9 cellular contexts compared by ENCODE assay signal in genomic region chr12:75960086-75960910, GRCh38.
A peak's percentile ranks its signal among the peaks of the same experiment; 100 is the strongest.
DNase-seq lines count a peak whose midpoint lies in the region; ATAC-seq and TF ChIP-seq lines count a peak whose summit lies in the region.
"Had no signal": no experiment of that assay in that cellular context is flagged by ENCODE, and none has a peak within 500 bp of the region (broad histone marks: within the 10 kb centered on the region; RNA-seq: fewer than 3 reads in every experiment).

No MANE protein-coding gene starts in this region.

- H3K4me3 ChIP-seq in hepatocyte = no peak overlapping the region

- no peaks in the 10 kb centered on the region for H3K36me3 ChIP-seq in hepatocyte (replicated peaks; ENCODE audit: insufficient read depth, low read depth)

- CTCF ChIA-PET in activated CD4-positive, alpha-beta memory T cell treated with anti-CD3 and anti-CD28 coated beads, Interleukin-2, amount 10 ng/mL, durations not matched to agents 7 days and 5 days (lab: Charles Lee) = interaction anchor here (0.9 to 1.9 kb wide), 3 partner anchors 59 to 143 kb away, joined by 3 to 5 read pairs (median 4); no protein-coding TSS in a partner anchor

- ATAC-seq in GM21381 (IDR thresholded peaks at IDR 0.05; ENCODE audit: unreplicated experiment) = peak; percentile 51

- H3K9me3 Mint-ChIP-seq in activated naive CD8-positive, alpha-beta T cell treated with anti-CD3 and anti-CD28 coated beads for 36 hours = no peaks in the 10 kb centered on the region
- H3K9me3 Mint-ChIP-seq in activated CD4-positive, alpha-beta memory T cell treated with anti-CD3 and anti-CD28 coated beads, Interleukin-2, amount 10 ng/mL, durations not matched to agents 7 days and 5 days = no peaks in the 10 kb centered on the region
- H3K9me3 Mint-ChIP-seq: dendritic cell treated with granulocyte-macrophage colony-stimulating factor and Interleukin-4, amounts not matched to agents 40 ng/mL and 50 ng/mL, for 4 days had no signal

- no peaks in the 10 kb centered on the region for H3K27me3 ChIP-seq in hepatocyte

- H4K20me1 ChIP-seq in hepatocyte (ENCODE audit: insufficient read depth, poor library complexity, severe bottlenecking) = no peaks in the 10 kb centered on the region

- no peaks in the 10 kb centered on the region for H3K9me2 ChIP-seq in hepatocyte (replicated peaks; ENCODE audit: insufficient read depth)

- no peak overlapping the region for H3K4me2 ChIP-seq in hepatocyte

- no peak overlapping the region for H3K4me3 Mint-ChIP-seq in activated naive CD8-positive, alpha-beta T cell treated with anti-CD3 and anti-CD28 coated beads for 36 hours
- no peak overlapping the region for H3K4me3 Mint-ChIP-seq in activated CD4-positive, alpha-beta memory T cell treated with anti-CD3 and anti-CD28 coated beads, Interleukin-2, amount 10 ng/mL, durations not matched to agents 7 days and 5 days
- H3K4me3 Mint-ChIP-seq: dendritic cell treated with granulocyte-macrophage colony-stimulating factor and Interleukin-4, amounts not matched to agents 40 ng/mL and 50 ng/mL, for 4 days had no signal

- WGBS in hepatocyte (ENCODE audit: low lambda C conversion rate, missing lambda C conversion rate) = 34% methylated on average over 6 of the region's 6 CpGs

- H3K27ac Mint-ChIP-seq in activated naive CD8-positive, alpha-beta T cell treated with anti-CD3 and anti-CD28 coated beads for 36 hours = no peak overlapping the region
- no peak overlapping the region for H3K27ac Mint-ChIP-seq in activated CD4-positive, alpha-beta memory T cell treated with anti-CD3 and anti-CD28 coated beads, Interleukin-2, amount 10 ng/mL, durations not matched to agents 7 days and 5 days
- H3K27ac Mint-ChIP-seq: dendritic cell treated with granulocyte-macrophage colony-stimulating factor and Interleukin-4, amounts not matched to agents 40 ng/mL and 50 ng/mL, for 4 days had no signal

- POLR2A ChIA-PET in activated CD4-positive, alpha-beta memory T cell treated with anti-CD3 and anti-CD28 coated beads, Interleukin-2, amount 10 ng/mL, durations not matched to agents 7 days and 5 days (lab: Charles Lee) = interaction anchor here (1.0 to 3.6 kb wide), 7 partner anchors 16 to 449 kb away, joined by 3 to 24 read pairs (median 8); partner anchors contain the start of genes KRR1 and PHLDA1

- H3K27ac ChIP-seq in hepatocyte = peak overlapping the region; percentile 81

- H3K36me3 Mint-ChIP-seq in activated naive CD8-positive, alpha-beta T cell treated with anti-CD3 and anti-CD28 coated beads for 36 hours = no peaks in the 10 kb centered on the region
- peaks cover 3% of the 10 kb centered on the region for H3K36me3 Mint-ChIP-seq in activated CD4-positive, alpha-beta memory T cell treated with anti-CD3 and anti-CD28 coated beads, Interleukin-2, amount 10 ng/mL, durations not matched to agents 7 days and 5 days (ENCODE audit: low read depth)

- peaks cover 4% of the 10 kb centered on the region for H3K27me3 Mint-ChIP-seq in activated naive CD8-positive, alpha-beta T cell treated with anti-CD3 and anti-CD28 coated beads for 36 hours
- no peaks in the 10 kb centered on the region for H3K27me3 Mint-ChIP-seq in activated CD4-positive, alpha-beta memory T cell treated with anti-CD3 and anti-CD28 coated beads, Interleukin-2, amount 10 ng/mL, durations not matched to agents 7 days and 5 days

- peaks cover 22% of the 10 kb centered on the region for H3K4me1 Mint-ChIP-seq in activated naive CD8-positive, alpha-beta T cell treated with anti-CD3 and anti-CD28 coated beads for 36 hours
- peaks cover 40% of the 10 kb centered on the region for H3K4me1 Mint-ChIP-seq in activated CD4-positive, alpha-beta memory T cell treated with anti-CD3 and anti-CD28 coated beads, Interleukin-2, amount 10 ng/mL, durations not matched to agents 7 days and 5 days

- H2AFZ ChIP-seq in hepatocyte = no peak overlapping the region

- H3K79me2 ChIP-seq in hepatocyte = no peaks in the 10 kb centered on the region

- H3K9me3 ChIP-seq in hepatocyte (ENCODE audit: low read depth) = no peaks in the 10 kb centered on the region

- TF ChIP-seq CTCF in hepatocyte (IDR thresholded peaks at IDR 0.05; ENCODE audit: poor library complexity) (no peak), GM10266 (IDR thresholded peaks at IDR 0.05; ENCODE audit: control insufficient read depth, insufficient read depth, low read depth, missing control alignments) (no peak)

- DNase-seq in COR-L47 (lab: John Stamatoyannopoulos, UW) = peak; percentile 40
- peak; percentile 95 for DNase-seq in NCI-H146 (lab: John Stamatoyannopoulos, UW)
- DNase-seq in hepatocyte (ENCODE audit: low spot score) = peak; percentile 77
- DNase-seq in retina = no peak
- no peak for DNase-seq in activated naive CD8-positive, alpha-beta T cell treated with anti-CD3 and anti-CD28 coated beads for 36 hours
- DNase-seq in activated CD4-positive, alpha-beta memory T cell treated with anti-CD3 and anti-CD28 coated beads, Interleukin-2, amount 10 ng/mL, durations not matched to agents 7 days and 5 days = no peak
- no peak for DNase-seq in GM10266 (ENCODE audit: extremely low spot score)

- H3K4me1 ChIP-seq in hepatocyte (ENCODE audit: insufficient read depth) = peaks cover 15% of the 10 kb centered on the region

Comparison
In these comparisons a context has a peak if more than half of its experiments do, and no peak if none do; other contexts are left out.
1. DNase-seq: peak in COR-L47 (single experiment), NCI-H146 (single experiment) and hepatocyte (single experiment); none in retina (single experiment), activated naive CD8-positive, alpha-beta T cell treated with anti-CD3 and anti-CD28 coated beads for 36 hours (single experiment), activated CD4-positive, alpha-beta memory T cell treated with anti-CD3 and anti-CD28 coated beads, Interleukin-2, amount 10 ng/mL, durations not matched to agents 7 days and 5 days (single experiment) and GM10266 (single experiment).